8 cellular contexts compared by ENCODE assay signal in the genomic region with DNA sequence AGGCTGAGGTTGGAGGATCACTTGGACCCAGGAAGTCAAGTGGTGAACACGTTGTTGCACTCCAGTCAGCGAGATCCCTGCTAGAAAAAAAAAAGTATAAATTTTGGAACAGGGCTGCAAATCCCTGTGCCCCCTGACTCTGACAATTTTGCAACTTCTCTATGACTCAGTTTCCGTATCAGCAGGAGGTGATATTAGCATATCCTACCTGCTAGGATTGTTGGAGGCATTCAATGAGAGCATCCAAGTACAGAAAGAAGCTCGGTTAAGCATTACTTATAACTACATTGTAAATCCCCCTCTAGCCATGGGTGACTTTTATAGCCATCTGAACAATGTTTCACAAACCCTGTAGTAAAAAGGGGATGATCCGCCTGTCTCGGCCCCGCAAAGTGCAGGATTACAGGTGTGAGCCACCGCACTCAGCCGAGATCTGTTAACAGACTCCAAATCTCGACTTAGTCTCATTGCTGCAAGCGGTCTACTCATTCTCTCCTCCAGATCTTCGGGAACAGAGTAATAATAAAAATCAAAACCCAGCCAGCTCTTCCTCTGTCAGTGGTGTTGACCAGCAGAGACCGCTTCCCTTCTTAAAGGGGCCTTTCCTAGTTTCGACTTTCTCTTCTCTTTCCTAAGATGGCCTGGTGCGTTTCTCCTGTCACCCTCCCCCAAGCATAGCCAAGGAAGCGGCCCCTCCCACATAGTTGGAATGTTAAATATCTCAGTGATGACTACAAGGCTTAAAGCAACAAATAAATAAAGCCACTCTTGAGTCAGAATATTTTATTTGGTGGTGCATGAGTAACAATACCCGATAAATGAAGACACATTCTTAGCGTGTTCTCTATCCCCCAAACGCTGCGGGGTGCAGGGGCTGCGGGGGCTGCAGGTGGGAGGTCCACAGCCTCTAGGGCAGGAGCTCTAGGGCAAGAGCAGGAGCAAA. TPM values are rescaled to one million over a fixed set of nuclear protein-coding genes. Genes with fewer than 3 reads are reported as not detected.
DNase-seq lines count a peak whose midpoint lies in the region; ATAC-seq and TF ChIP-seq lines count a peak whose summit lies in the region.

No MANE protein-coding gene starts in this region.

- DNase-seq in CD14-positive monocyte (ENCODE audit: low spot score), result no peak
- DNase-seq in LoVo (ENCODE audit: low spot score), result peak; percentile 87
- DNase-seq in MCF 10A (ENCODE audit: unreplicated experiment), result peak; percentile 97
- DNase-seq in kidney tubule cell (ENCODE audit: low spot score), result peak; percentile 95
- DNase-seq in substantia nigra (lab: John Stamatoyannopoulos, UW), result peak in 2 of 49 donors; percentile 8 to 14
- DNase-seq in effector CD8-positive, alpha-beta T cell (lab: John Stamatoyannopoulos, UW), result no peak

- intact Hi-C loops in CD14-positive monocyte (cut with micrococcal nuclease) (loop anchor here in 1 of 2 donors (10.0 kb wide), 1 partner anchor 324 kb away; the partner anchor contains the start of gene INAFM1), MCF 10A (cut with micrococcal nuclease) (no loop called here)

- H3K4me3 Mint-ChIP-seq in CD14-positive monocyte, result peak overlapping the region; percentile 60 to 89
- H3K4me3 Mint-ChIP-seq in MCF 10A (ENCODE audit: unreplicated experiment), result peak overlapping the region; percentile 97

- BruUV-seq in MCF 10A (replicated peaks; lab: Mats Ljungman, UMichigan), result TSS peak; percentile 74

- H3K27ac Mint-ChIP-seq in CD14-positive monocyte (peak overlapping the region; percentile 74 to 90 (median 86)), MCF 10A (ENCODE audit: low read depth, unreplicated experiment) (peak overlapping the region; percentile 97)

- no peak for TF ChIP-seq CTCF in CD14-positive monocyte (IDR thresholded peaks at IDR 0.05)
- TF ChIP-seq CTCF in MCF 10A (IDR thresholded peaks at IDR 0.05; ENCODE audit: unreplicated experiment), result no peak

- ATAC-seq in HG02885 (IDR thresholded peaks at IDR 0.05; ENCODE audit: poor library complexity, unreplicated experiment) (no peak), HG03521 (IDR thresholded peaks at IDR 0.05; ENCODE audit: unreplicated experiment) (no peak)

- H3K36me3 Mint-ChIP-seq in CD14-positive monocyte (no peaks in the 10 kb centered on the region), MCF 10A (ENCODE audit: insufficient read depth, unreplicated experiment) (peaks cover 17% of the 10 kb centered on the region)

- peak overlapping the region; percentile 26 for H3K27ac ChIP-seq in substantia nigra (ENCODE audit: low read depth, low read length, poor library complexity, severe bottlenecking)

- peaks cover 0 to 5% (median 0%) of the 10 kb centered on the region in 7 donors for H3K9me3 Mint-ChIP-seq in CD14-positive monocyte
- H3K9me3 Mint-ChIP-seq in MCF 10A (ENCODE audit: unreplicated experiment), result no peaks in the 10 kb centered on the region

- CTCF ChIA-PET in MCF 10A (lab: Yijun Ruan, JAX), result interaction anchor here (0.6 to 2.0 kb wide), 6 partner anchors 73 to 339 kb away, joined by 3 to 9 read pairs (median 3); partner anchors contain the start of gene NAPA

- POLR2A ChIA-PET in MCF 10A (lab: Yijun Ruan, JAX), result interaction anchor here (0.6 to 6.6 kb wide), 27 partner anchors 9 to 485 kb away, joined by 3 to 118 read pairs (median 3); partner anchors contain the start of genes BICRA, KPTN, NAPA and ZC3H4

- peaks cover 4 to 15% (median 15%) of the 10 kb centered on the region in 3 donors for H3K27me3 Mint-ChIP-seq in CD14-positive monocyte (ENCODE audit: low read depth in 3 of 3)
- H3K27me3 Mint-ChIP-seq in MCF 10A (ENCODE audit: insufficient read depth, unreplicated experiment), result no peaks in the 10 kb centered on the region

- H3K4me1 Mint-ChIP-seq in CD14-positive monocyte, result peaks cover 60% of the 10 kb centered on the region
- peaks cover 30% of the 10 kb centered on the region for H3K4me1 Mint-ChIP-seq in MCF 10A (ENCODE audit: insufficient read depth, unreplicated experiment)

RNA-seq across cellular contexts. Expression of gene BICRA, which starts 10.3 kb away (rescaled TPM):
- under 1 TPM in 1 of 2 donors, not detected in 1; 0.08 TPM for polyA plus RNA-seq in CD14-positive monocyte
- total RNA-seq in MCF 10A (2022), result 13.1 and 16.8 TPM in 2 replicates

RNA-seq across cellular contexts. Expression of gene ZNF541, which starts 25.7 kb away (rescaled TPM):
- polyA plus RNA-seq in CD14-positive monocyte, result not detected
- not detected in 2 replicates for total RNA-seq in MCF 10A (2022)

Comparison
In these comparisons a context has a peak if more than half of its experiments do, and no peak if none do; other contexts are left out.
1. DNase-seq: peak in LoVo (single experiment), MCF 10A (single experiment) and kidney tubule cell (single experiment); none in CD14-positive monocyte (single experiment) and effector CD8-positive, alpha-beta T cell (single experiment).